13 cellular contexts compared by ENCODE assay signal in the genomic region with DNA sequence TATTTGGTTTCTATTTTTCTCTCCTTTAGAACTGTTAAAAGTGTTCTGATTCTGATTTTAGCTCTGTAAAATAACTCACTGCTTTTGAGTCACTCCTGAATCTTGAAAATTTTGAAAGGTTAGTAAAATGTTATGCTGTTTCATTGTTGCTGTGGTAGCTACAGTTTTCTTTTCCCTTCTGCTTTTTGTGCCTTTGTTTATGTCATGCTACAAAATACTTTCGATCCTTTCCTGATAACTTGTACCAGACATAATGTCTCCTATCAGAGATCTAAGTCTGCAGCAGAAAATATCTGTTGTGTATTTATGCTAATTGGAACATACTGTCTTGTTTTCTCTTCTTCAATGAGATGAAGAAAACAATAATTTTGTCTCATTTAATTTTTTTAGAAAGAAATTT. TPM values are rescaled to one million over a fixed set of nuclear protein-coding genes. Genes with fewer than 3 reads are reported as not detected.
DNase-seq lines count a peak whose midpoint lies in the region; ATAC-seq and TF ChIP-seq lines count a peak whose summit lies in the region.
"Had no signal": no experiment of that assay in that cellular context is flagged by ENCODE, and none has a peak within 500 bp of the region (broad histone marks: within the 10 kb centered on the region; RNA-seq: fewer than 3 reads in every experiment).

No MANE protein-coding gene starts in this region.

- ATAC-seq in GM18868 (IDR thresholded peaks at IDR 0.05; ENCODE audit: unreplicated experiment) (peak; percentile 29), GM21737 (IDR thresholded peaks at IDR 0.05; ENCODE audit: unreplicated experiment) (peak; percentile 34)
- ATAC-seq: stimulated activated naive CD8-positive, alpha-beta T cell treated with anti-CD3 and anti-CD28 coated beads, Interleukin-15, Interleukin-2, amounts not matched to agents 100 U/mL and 50 U/mL, for 24 hours had no signal

- no peaks in the 10 kb centered on the region for H3K36me3 Mint-ChIP-seq in glutamatergic neuron (ENCODE audit: unreplicated experiment)

- H3K36me3 ChIP-seq in H7 (replicated peaks; ENCODE audit: control insufficient read depth, insufficient read depth, low read length), result no peaks in the 10 kb centered on the region
- H3K36me3 ChIP-seq: BE2C, transverse colon had no signal

- H3K4me3 ChIP-seq in H7 (ENCODE audit: insufficient read depth, low read depth, low read length), result no peak overlapping the region
- H3K4me3 ChIP-seq: transverse colon had no signal

- H3K4me1 Mint-ChIP-seq in glutamatergic neuron (ENCODE audit: low read depth, unreplicated experiment), result peaks cover 33% of the 10 kb centered on the region

- H3K4me3 Mint-ChIP-seq in glutamatergic neuron (ENCODE audit: unreplicated experiment), result no peak overlapping the region
- H3K4me3 Mint-ChIP-seq: endodermal cell had no signal

- no peaks in the 10 kb centered on the region for H3K27me3 ChIP-seq in H7 (ENCODE audit: control insufficient read depth, insufficient read depth, low read length)
- H3K27me3 ChIP-seq: BE2C, transverse colon had no signal

- no peaks in the 10 kb centered on the region for H3K27me3 Mint-ChIP-seq in glutamatergic neuron (ENCODE audit: unreplicated experiment)

- TF ChIP-seq CTCF in glutamatergic neuron (IDR thresholded peaks at IDR 0.05; ENCODE audit: partially characterized antibody, unreplicated experiment), result no peak

- DNase-seq in NOMO-1 treated with DMSO at 0.1 percent for 48 hours (lab: John Stamatoyannopoulos, UW; ENCODE audit: unreplicated experiment), result peak; percentile 18
- no peak for DNase-seq in glutamatergic neuron
- DNase-seq in H7, result no peak
- no peak for DNase-seq in middle frontal gyrus (ENCODE audit: extremely low spot score, low spot score)
- DNase-seq in Ammon's horn (ENCODE audit: low spot score), result no peak
- DNase-seq: activated naive CD4-positive, alpha-beta T cell treated with Interleukin-2 at 50 U/mL for 16 hours; endodermal cell; stimulated activated naive CD8-positive, alpha-beta T cell treated with anti-CD3 and anti-CD28 coated beads, Interleukin-15, Interleukin-2, amounts not matched to agents 100 U/mL and 50 U/mL, for 24 hours; T1000; transverse colon had no signal

- H3K27ac Mint-ChIP-seq in glutamatergic neuron (ENCODE audit: unreplicated experiment), result peak overlapping the region; percentile 1
- H3K27ac Mint-ChIP-seq: endodermal cell had no signal

- peaks cover 5% of the 10 kb centered on the region for H3K9me3 Mint-ChIP-seq in glutamatergic neuron (ENCODE audit: unreplicated experiment)
- H3K9me3 Mint-ChIP-seq: endodermal cell had no signal

RNA-seq across cellular contexts. Expression of a gene that starts 26.9 kb away (rescaled TPM):
- 8.2 TPM for total RNA-seq in glutamatergic neuron (ENCODE audit: unreplicated experiment)
- 13.9 and 20.5 TPM in 2 replicates for total RNA-seq in H7 (2014; rRNA removed; shearing (Covaris generic))
